20 cellular contexts compared by ENCODE assay signal in the genomic region with DNA sequence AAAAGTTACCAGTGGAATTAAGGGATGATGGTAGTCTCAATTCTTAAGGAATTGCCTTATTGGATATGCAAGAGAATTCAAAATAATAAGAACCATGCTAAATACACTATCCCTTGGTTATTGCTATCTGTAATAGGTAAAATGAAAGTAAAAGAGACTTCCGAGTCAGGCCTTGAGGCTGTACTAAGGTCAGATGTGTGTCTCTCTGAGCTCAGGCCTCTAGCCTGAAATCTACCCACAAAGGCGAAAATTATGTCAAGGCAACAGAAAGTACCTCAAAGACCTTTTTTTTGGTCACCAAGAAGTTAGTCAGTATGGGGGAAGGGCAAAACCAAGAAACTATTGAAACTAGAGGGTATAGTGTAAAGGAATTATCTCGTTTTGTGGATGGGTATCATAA.
"Had no signal": no experiment of that assay in that cellular context is flagged by ENCODE, and none has a peak within 500 bp of the region (broad histone marks: within the 10 kb centered on the region; RNA-seq: fewer than 3 reads in every experiment).

No MANE protein-coding gene starts in this region.

- H3K27ac ChIP-seq: RWPE1 had no signal

- H3K9me3 ChIP-seq: SK-N-SH had no signal

- ATAC-seq: HepG2, T-cell had no signal

- H3K4me2 ChIP-seq: SK-N-SH had no signal

- H3K9ac ChIP-seq: SK-N-SH had no signal

- DNase-seq: IMR-90, Kasumi-1, KG1, NCI-H1092 treated with DMSO at 0.1 percent for 48 hours, NCI-H1436, NCI-H187, NCI-H2029, NCI-H2081 treated with DMSO at 0.1 percent for 48 hours, NCI-H2171, NCI-H226, NCI-H446, NCI-H510A, NCI-H526, NCI-H82, SHP77, SK-N-SH, SW 1271, T-cell had no signal
